8 cellular contexts compared by ENCODE assay signal in the genomic region with DNA sequence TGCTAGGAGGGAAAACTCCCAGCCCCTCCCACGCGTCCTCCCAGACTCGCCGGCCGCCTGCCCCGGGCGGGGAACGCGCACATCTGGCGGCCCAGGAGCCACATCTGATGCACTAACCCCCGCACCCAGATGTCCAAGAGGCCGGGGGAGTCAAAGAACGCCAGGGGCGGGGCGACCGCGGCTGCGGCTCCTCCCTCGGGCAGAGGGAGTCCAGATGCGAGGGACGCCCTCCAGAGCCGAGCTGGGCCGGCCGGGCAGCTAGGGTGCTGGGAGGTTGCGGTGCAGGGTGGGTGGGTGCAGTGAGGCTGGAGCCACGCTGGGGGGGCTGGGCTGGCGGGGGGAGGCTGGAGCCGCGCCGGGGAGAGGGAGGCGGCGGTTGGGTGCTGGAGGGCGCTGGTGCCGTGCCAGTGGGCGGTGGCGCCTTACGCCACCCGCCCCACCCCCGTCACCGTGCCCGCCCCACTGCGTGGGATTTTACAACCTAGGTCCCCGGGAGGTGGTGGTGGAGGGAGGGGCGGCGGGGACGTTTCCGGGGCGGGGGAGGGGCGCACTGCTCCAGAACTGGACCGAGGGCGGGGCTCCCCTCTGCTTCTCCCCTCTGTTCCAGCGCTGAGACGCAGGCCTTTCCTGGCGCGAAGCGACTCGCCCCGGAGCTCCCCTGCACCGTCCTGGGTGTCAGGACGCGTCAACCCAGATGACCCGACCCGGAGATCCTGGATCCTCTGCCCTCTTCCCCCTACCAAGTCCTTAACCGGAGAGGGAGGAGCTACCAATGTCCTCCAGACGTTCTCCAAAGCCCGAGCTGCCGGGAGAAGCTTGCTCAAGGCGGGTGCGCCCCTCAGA.
DNase-seq lines count a peak whose midpoint lies in the region; ATAC-seq and TF ChIP-seq lines count a peak whose summit lies in the region.

No MANE protein-coding gene starts in this region.

- no peaks in the 10 kb centered on the region for H3K79me2 ChIP-seq in hepatocyte

- H3K4me3 ChIP-seq in ascending aorta (peak overlapping the region; percentile 67 to 70), hepatocyte (peak overlapping the region; percentile 63)

- H3K27ac Mint-ChIP-seq in T-helper 2 cell treated with Interferon-gamma antibody and Interleukin-4, amounts not matched to agents 5 μg/mL and 100 μg/mL, for 36 hours: peak overlapping the region; percentile 86

- peak overlapping the region; percentile 72 for H2AFZ ChIP-seq in hepatocyte

- H3K4me1 ChIP-seq in ascending aorta (peaks cover 0 to 20% of the 10 kb centered on the region in 2 donors), hepatocyte (ENCODE audit: insufficient read depth) (peaks cover 24% of the 10 kb centered on the region)

- H3K9me2 ChIP-seq in hepatocyte (replicated peaks; ENCODE audit: insufficient read depth): no peaks in the 10 kb centered on the region

- H3K9me3 ChIP-seq in ascending aorta (no peaks in the 10 kb centered on the region), hepatocyte (ENCODE audit: low read depth) (no peaks in the 10 kb centered on the region)

- H3K27me3 ChIP-seq in ascending aorta (no peaks in the 10 kb centered on the region), hepatocyte (no peaks in the 10 kb centered on the region)

- ATAC-seq in HG02798 (IDR thresholded peaks at IDR 0.05; ENCODE audit: poor library complexity, unreplicated experiment): peak; percentile 75

- H3K36me3 ChIP-seq in ascending aorta: no peaks in the 10 kb centered on the region
- no peaks in the 10 kb centered on the region for H3K36me3 ChIP-seq in hepatocyte (replicated peaks; ENCODE audit: insufficient read depth, low read depth)

- TF ChIP-seq POLR2A in GM15510 (IDR thresholded peaks at IDR 0.05; ENCODE audit: borderline replicate concordance, extremely low read depth, insufficient read length): peak; percentile 71

- DNase-seq in NCI-H1436 (lab: John Stamatoyannopoulos, UW) (peak; percentile 63), ascending aorta (ENCODE audit: low spot score in 2 of 2) (peak; percentile 64 to 95), hepatocyte (ENCODE audit: low spot score) (peak; percentile 95), renal cortical epithelial cell (ENCODE audit: low read depth) (peak; percentile 71), superior temporal gyrus (ENCODE audit: extremely low spot score) (no peak)
- DNase-seq in T-helper 2 cell treated with Interferon-gamma antibody and Interleukin-4, amounts not matched to agents 5 μg/mL and 100 μg/mL, for 36 hours (ENCODE audit: low spot score): peak; percentile 76

- no peaks in the 10 kb centered on the region for H3K36me3 Mint-ChIP-seq in T-helper 2 cell treated with Interferon-gamma antibody and Interleukin-4, amounts not matched to agents 5 μg/mL and 100 μg/mL, for 36 hours (ENCODE audit: low read depth)

- TF ChIP-seq CTCF in ascending aorta (IDR thresholded peaks at IDR 0.05) (peak in 1 of 3 experiments; percentile 4), hepatocyte (IDR thresholded peaks at IDR 0.05; ENCODE audit: poor library complexity) (no peak)

- peaks cover 18% of the 10 kb centered on the region for H3K27me3 Mint-ChIP-seq in T-helper 2 cell treated with Interferon-gamma antibody and Interleukin-4, amounts not matched to agents 5 μg/mL and 100 μg/mL, for 36 hours (ENCODE audit: low read depth)

- under 1% methylated on average over 43 of the region's 69 CpGs for WGBS in hepatocyte (ENCODE audit: low lambda C conversion rate, missing lambda C conversion rate)

- H3K27ac ChIP-seq in ascending aorta: peak overlapping the region; percentile 90 to 99
- peak overlapping the region; percentile 99 for H3K27ac ChIP-seq in hepatocyte

- peaks cover 45% of the 10 kb centered on the region for H3K4me1 Mint-ChIP-seq in T-helper 2 cell treated with Interferon-gamma antibody and Interleukin-4, amounts not matched to agents 5 μg/mL and 100 μg/mL, for 36 hours (ENCODE audit: low read depth)

- H3K4me3 Mint-ChIP-seq in T-helper 2 cell treated with Interferon-gamma antibody and Interleukin-4, amounts not matched to agents 5 μg/mL and 100 μg/mL, for 36 hours: peak overlapping the region; percentile 92

- H3K9me3 Mint-ChIP-seq in T-helper 2 cell treated with Interferon-gamma antibody and Interleukin-4, amounts not matched to agents 5 μg/mL and 100 μg/mL, for 36 hours: no peaks in the 10 kb centered on the region

- peak overlapping the region; percentile 84 for H3K4me2 ChIP-seq in hepatocyte

- no peaks in the 10 kb centered on the region for H4K20me1 ChIP-seq in hepatocyte (ENCODE audit: insufficient read depth, poor library complexity, severe bottlenecking)

- intact Hi-C loops in ascending aorta (cut with DNase I): loop anchor here (1.0 to 5.0 kb wide), 8 partner anchors 82 to 813 kb away; a partner anchor contains a TSS
